ENCODE assay signal across 21 cellular contexts in genomic region chr15:63586790-63587189, GRCh38. TPM values are rescaled to one million over a fixed set of nuclear protein-coding genes. Genes with fewer than 3 reads are reported as not detected.
A peak's percentile ranks its signal among the peaks of the same experiment; 100 is the strongest.
DNase-seq lines count a peak whose midpoint lies in the region; ATAC-seq, FAIRE-seq and TF ChIP-seq lines count a peak whose summit lies in the region.
"Had no signal": no experiment of that assay in that cellular context is flagged by ENCODE, and none has a peak within 500 bp of the region (broad histone marks: within the 10 kb centered on the region; RNA-seq: fewer than 3 reads in every experiment).

No MANE protein-coding gene starts in this region.

- no peaks in the 10 kb centered on the region for H4K20me1 ChIP-seq in K562 (replicated peaks; ENCODE audit: control insufficient read depth, insufficient read depth, low read length)

- peaks cover 75% of the 10 kb centered on the region for H3K36me3 Mint-ChIP-seq in activated CD4-positive, alpha-beta T cell treated with anti-CD3 and anti-CD28 coated beads, Interleukin-2, amount 10 ng/mL, durations not matched to agents 24 days and 14 days (ENCODE audit: low read depth)
- peaks cover 96% of the 10 kb centered on the region for H3K36me3 Mint-ChIP-seq in nephron progenitor cell (ENCODE audit: low read depth)

- H3K4me3 ChIP-seq in K562: no peak overlapping the region
- H3K4me3 ChIP-seq: colonic mucosa, esophagus squamous epithelium, mucosa of descending colon had no signal

- no peaks in the 10 kb centered on the region for H3K9me3 Mint-ChIP-seq in activated CD4-positive, alpha-beta T cell treated with anti-CD3 and anti-CD28 coated beads, Interleukin-2, amount 10 ng/mL, durations not matched to agents 24 days and 14 days
- peaks cover 35% of the 10 kb centered on the region for H3K9me3 Mint-ChIP-seq in nephron progenitor cell

- H3K27ac ChIP-seq in K562 (ENCODE audit: extremely low read depth, low read depth, low read length): no peak overlapping the region
- H3K27ac ChIP-seq: colonic mucosa, esophagus squamous epithelium had no signal

- 98% methylated on average over 5 of the region's 5 CpGs for WGBS in K562 (ENCODE audit: insufficient coverage, low coverage, missing lambda C conversion rate)

- no peaks in the 10 kb centered on the region for H3K4me1 ChIP-seq in K562 (replicated peaks in 1 of 2; ENCODE audit: control insufficient read depth in 2 of 2, insufficient read depth in 2 of 2, low read length in 2 of 2)
- H3K4me1 ChIP-seq: BE2C, colonic mucosa, esophagus squamous epithelium had no signal

- H3K27me3 ChIP-seq in K562 (ENCODE audit: control insufficient read depth in 2 of 2, insufficient read depth in 2 of 2, low read length in 2 of 2): no peaks in the 10 kb centered on the region
- H3K27me3 ChIP-seq: BE2C, colonic mucosa, esophagus squamous epithelium had no signal

- DNase-seq in activated CD4-positive, alpha-beta T cell treated with anti-CD3 and anti-CD28 coated beads, Interleukin-2, amount 10 ng/mL, durations not matched to agents 24 days and 14 days: peak; percentile 49
- DNase-seq in activated CD4-positive, alpha-beta T cell treated with anti-CD3 and anti-CD28 coated beads, Interleukin-2, amount 50 U/mL, for 4 hours: no peak
- DNase-seq in ELF-1 (ENCODE audit: low read depth, low spot score) (peak; percentile 31), K562 (ENCODE audit: extremely low read depth in 1 of 4, low spot score in 3 of 4) (no peak), nephron progenitor cell (no peak), 8988T (no peak)
- no peak for DNase-seq in stimulated activated CD4-positive, alpha-beta T cell treated with anti-CD3 and anti-CD28 coated beads, Interleukin-12 subunit alpha, Interleukin-12 subunit beta, amount 100 ng/mL, for 4 hours
- DNase-seq: activated naive CD4-positive, alpha-beta T cell treated with anti-CD3 and anti-CD28 coated beads for 36 hours; BE2C; colonic mucosa; esophagus squamous epithelium; mucosa of descending colon; NCI-H1105 treated with DMSO at 0.1 percent for 48 hours; NCI-H82; OCI-M1; Right ventricle myocardium superior; stimulated activated CD8-positive, alpha-beta memory T cell treated with anti-CD3 and anti-CD28 coated beads, Interleukin-4, amount 100 ng/mL, for 48 hours; T-helper 9 cell had no signal

- no peak for FAIRE-seq in K562 (lab: Jason Lieb, UNC)
- FAIRE-seq: keratinocyte had no signal

- in situ Hi-C loops in K562 (cut with MboI): no loop called here

- H3K4me3 Mint-ChIP-seq in activated CD4-positive, alpha-beta T cell treated with anti-CD3 and anti-CD28 coated beads, Interleukin-2, amount 10 ng/mL, durations not matched to agents 24 days and 14 days: no peak overlapping the region
- no peak overlapping the region for H3K4me3 Mint-ChIP-seq in nephron progenitor cell
- H3K4me3 Mint-ChIP-seq: activated naive CD4-positive, alpha-beta T cell treated with anti-CD3 and anti-CD28 coated beads for 36 hours; type B pancreatic cell had no signal

- H2AFZ ChIP-seq in K562 (ENCODE audit: low read depth, low read length): no peak overlapping the region

- peak; percentile 53; the same call in 1 of the 3 replicates for ATAC-seq in K562
- no peak for ATAC-seq in HG03025 (IDR thresholded peaks at IDR 0.05; ENCODE audit: low FRiP score, unreplicated experiment)
- ATAC-seq: mucosa of descending colon had no signal

- no peak for TF ChIP-seq RAD21 in K562 (CRISPR knock-in tag; conservative IDR thresholded peaks at IDR 0.05 in 1 of 2, IDR thresholded peaks at IDR 0.05 in 1 of 2)

- H3K27me3 Mint-ChIP-seq in activated CD4-positive, alpha-beta T cell treated with anti-CD3 and anti-CD28 coated beads, Interleukin-2, amount 10 ng/mL, durations not matched to agents 24 days and 14 days: no peaks in the 10 kb centered on the region
- no peaks in the 10 kb centered on the region for H3K27me3 Mint-ChIP-seq in nephron progenitor cell (ENCODE audit: low read depth, poor library complexity)
- H3K27me3 Mint-ChIP-seq: type B pancreatic cell had no signal

- intact Hi-C loops in activated CD4-positive, alpha-beta T cell treated with anti-CD3 and anti-CD28 coated beads, Interleukin-2, amount 10 ng/mL, durations not matched to agents 24 days and 14 days (cut with micrococcal nuclease): no loop called here
- intact Hi-C loops in K562 (cut with micrococcal nuclease): no loop called here

- H3K4me2 ChIP-seq in K562 (ENCODE audit: insufficient read depth, low read length): no peak overlapping the region

- peaks cover 13% of the 10 kb centered on the region for H3K4me1 Mint-ChIP-seq in activated CD4-positive, alpha-beta T cell treated with anti-CD3 and anti-CD28 coated beads, Interleukin-2, amount 10 ng/mL, durations not matched to agents 24 days and 14 days
- no peaks in the 10 kb centered on the region for H3K4me1 Mint-ChIP-seq in nephron progenitor cell

- H3K27ac Mint-ChIP-seq in activated CD4-positive, alpha-beta T cell treated with anti-CD3 and anti-CD28 coated beads, Interleukin-2, amount 10 ng/mL, durations not matched to agents 24 days and 14 days: no peak overlapping the region
- peak overlapping the region; percentile 25 for H3K27ac Mint-ChIP-seq in nephron progenitor cell
- H3K27ac Mint-ChIP-seq: type B pancreatic cell had no signal

- CTCF ChIA-PET in K562 (lab: Yijun Ruan, JAX; ENCODE audit: low intra/inter-chr PET ratio): no interaction called here

- H3K79me2 ChIP-seq in K562 (ENCODE audit: control insufficient read depth, insufficient read depth, low read length): no peaks in the 10 kb centered on the region

- POLR2A ChIA-PET in K562 (lab: Yijun Ruan, JAX): interaction anchor here (1.4 kb wide), 1 partner anchor 11 kb away, joined by 3 read pairs; no protein-coding TSS in a partner anchor

- H3K9me3 ChIP-seq in K562 (replicated peaks; ENCODE audit: control insufficient read depth, insufficient read depth, low read depth, low read length): no peaks in the 10 kb centered on the region
- H3K9me3 ChIP-seq: BE2C, colonic mucosa, esophagus squamous epithelium, mucosa of descending colon had no signal

- TF ChIP-seq POLR2A in K562 (conservative IDR thresholded peaks at IDR 0.05): no peak

- H3K9ac ChIP-seq in K562 (ENCODE audit: insufficient read depth in 1 of 2, low read depth in 2 of 2, low read length in 2 of 2): no peak overlapping the region

- no peaks in the 10 kb centered on the region for H3K9me1 ChIP-seq in K562 (ENCODE audit: control insufficient read depth, insufficient read depth, low read length)

- TF ChIP-seq EP300 in K562 (IDR thresholded peaks at IDR 0.05; ENCODE audit: low read length): no peak

- TF ChIP-seq CTCF in K562 (IDR thresholded peaks at IDR 0.05 in 2 of 3, conservative IDR thresholded peaks at IDR 0.05 in 1 of 3; ENCODE audit: insufficient read depth in 2 of 3, low read depth in 1 of 3, low read length in 3 of 3) (no peak), nephron progenitor cell (IDR thresholded peaks at IDR 0.05) (no peak)

- no TSS peak for BruUV-seq in K562 (replicated peaks; lab: Mats Ljungman, UMichigan)

- peaks cover 78% of the 10 kb centered on the region for H3K36me3 ChIP-seq in K562 (ENCODE audit: control insufficient read depth, insufficient read depth, low read length)
- H3K36me3 ChIP-seq: colonic mucosa had no signal

TF ChIP-seq in K562, 482 proteins besides CTCF, POLR2A, EP300 and RAD21:
- TF ChIP-seq HDAC2 (IDR thresholded peaks at IDR 0.05) (no peak), ZBTB33 (CRISPR knock-in tag; IDR thresholded peaks at IDR 0.05) (0 out of 2 replicates have a peak, but pooled peaks have one; percentile 20), ZNF764 (CRISPR knock-in tag; IDR thresholded peaks at IDR 0.05; ENCODE audit: low read depth) (no peak), BDP1 (IDR thresholded peaks at IDR 0.05; ENCODE audit: insufficient read depth, insufficient read length) (no peak)
TF ChIP-seq in K562: peak in this region for 1.

RNA-seq across cellular contexts. Expression of gene FBXL22, which starts 10.4 kb away (rescaled TPM):
- 0.80 and 1.3 TPM in 2 replicates for total RNA-seq in activated CD4-positive, alpha-beta T cell treated with anti-CD3 and anti-CD28 coated beads, Interleukin-2, amount 10 ng/mL, durations not matched to agents 24 days and 14 days
- total RNA-seq in K562 (2011; cell fraction: chromatin; rRNA removed; ENCODE audit: low replicate concordance): 0.35 TPM in 1 of 2 replicates, not detected in the other
- 0.33 and 0.39 TPM in 2 replicates for total RNA-seq in K562 (2011; cell fraction: nucleolus; rRNA removed)
- 0.81 TPM in 1 of 2 replicates, not detected in the other for total RNA-seq in K562 (2011; cell fraction: nucleoplasm; rRNA removed)
- total RNA-seq in K562 (2014; rRNA removed) (not detected in 2 replicates), K562 (2014; rRNA removed; fragmentation: Illumina TruSeq; extraction: Trizol) (not detected in 2 replicates), K562 (2015; rRNA removed; fragmentation: Illumina TruSeq; extraction: Trizol) (not detected in 2 replicates), K562 (2021) (not detected in 2 replicates)
- polyA plus RNA-seq in K562 (2011; rRNA removed) (not detected in 2 replicates), K562 (2014; fragmentation: Illumina TruSeq; extraction: Trizol) (not detected in 2 replicates), K562 (2014; fragmentation: Nextera tagmentation; extraction: Ambion mirVana) (not detected), K562 (2014; rRNA removed) (not detected in 2 replicates)
- polyA plus RNA-seq in K562 (2011; cell fraction: cytosol; rRNA removed): not detected in 2 replicates
- polyA plus RNA-seq in K562 (2011; cell fraction: nucleus; rRNA removed): 0.04 and 0.17 TPM in 2 replicates
- 0.07 and 0.14 TPM in 2 replicates for polyA plus RNA-seq in K562 (2012)
- not detected in 2 replicates for polyA minus RNA-seq in K562 (2011; rRNA and poly(A)+ RNA removed)
- polyA minus RNA-seq in K562 (2011; cell fraction: cytosol; rRNA and poly(A)+ RNA removed): not detected in 2 replicates
- polyA minus RNA-seq in K562 (2011; cell fraction: nucleus; rRNA and poly(A)+ RNA removed): 0.22 and 0.27 TPM in 2 replicates

Comparison
In these comparisons a context has a peak if more than half of its experiments do, and no peak if none do; other contexts are left out.
1. DNase-seq: peak in activated CD4-positive, alpha-beta T cell treated with anti-CD3 and anti-CD28 coated beads, Interleukin-2, amount 10 ng/mL, durations not matched to agents 24 days and 14 days (single experiment) and ELF-1 (single experiment); none in activated CD4-positive, alpha-beta T cell treated with anti-CD3 and anti-CD28 coated beads, Interleukin-2, amount 50 U/mL, for 4 hours (0 of 2), K562 (0 of 4), nephron progenitor cell (single experiment), 8988T (single experiment) and stimulated activated CD4-positive, alpha-beta T cell treated with anti-CD3 and anti-CD28 coated beads, Interleukin-12 subunit alpha, Interleukin-12 subunit beta, amount 100 ng/mL, for 4 hours (single experiment).